In the genomic region with DNA sequence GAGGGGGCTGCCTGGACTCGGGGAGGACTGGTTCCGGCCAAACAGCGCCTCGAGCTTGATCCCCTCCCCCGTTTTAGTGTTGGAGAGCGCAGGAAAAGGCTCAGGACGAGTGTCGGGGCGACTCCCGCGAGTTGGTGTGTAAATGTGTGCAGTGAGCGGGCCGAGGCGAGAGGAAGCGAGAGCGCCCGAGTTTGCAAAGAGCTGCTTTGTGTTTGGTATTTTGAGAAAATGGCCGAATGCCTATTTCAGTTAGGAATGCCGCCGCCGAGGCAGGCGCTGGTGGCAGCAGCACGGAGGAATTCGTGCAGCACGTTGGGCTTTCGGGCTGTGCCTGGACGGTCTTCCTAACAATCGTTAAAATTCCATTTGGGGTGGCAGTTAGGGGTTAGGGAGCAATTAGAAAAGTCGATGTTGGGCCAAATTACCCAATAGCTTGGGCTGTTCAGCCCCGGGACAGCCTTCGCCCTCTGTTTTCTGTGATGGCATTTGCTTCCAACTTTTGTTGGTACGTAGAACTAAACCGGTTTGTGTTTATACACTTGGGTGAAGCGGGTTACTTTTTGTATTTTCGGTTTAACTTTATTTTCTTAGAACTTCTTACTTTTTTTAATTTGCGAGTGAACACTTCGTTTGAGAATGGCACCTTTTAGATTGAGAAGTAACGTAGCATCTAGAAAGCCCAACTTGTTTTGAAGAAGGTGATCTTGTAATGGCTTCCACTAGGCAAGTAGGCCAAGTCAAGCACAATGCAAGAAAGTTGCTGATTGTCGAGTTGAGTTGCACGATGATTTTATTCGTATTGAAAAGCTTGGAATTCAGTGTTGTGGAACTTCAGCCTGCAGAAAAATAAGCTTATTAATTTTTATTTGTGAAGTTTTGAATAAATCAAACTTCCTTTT, we compare ENCODE assay signal across 1 cellular context.
TF ChIP-seq lines count a peak whose summit lies in the region.

No MANE protein-coding gene starts in this region.

TF ChIP-seq in K562, 482 proteins besides CTCF, POLR2A, EP300 and RAD21 (continued from another document and continues in another):
- TF ChIP-seq, protein P1, sequence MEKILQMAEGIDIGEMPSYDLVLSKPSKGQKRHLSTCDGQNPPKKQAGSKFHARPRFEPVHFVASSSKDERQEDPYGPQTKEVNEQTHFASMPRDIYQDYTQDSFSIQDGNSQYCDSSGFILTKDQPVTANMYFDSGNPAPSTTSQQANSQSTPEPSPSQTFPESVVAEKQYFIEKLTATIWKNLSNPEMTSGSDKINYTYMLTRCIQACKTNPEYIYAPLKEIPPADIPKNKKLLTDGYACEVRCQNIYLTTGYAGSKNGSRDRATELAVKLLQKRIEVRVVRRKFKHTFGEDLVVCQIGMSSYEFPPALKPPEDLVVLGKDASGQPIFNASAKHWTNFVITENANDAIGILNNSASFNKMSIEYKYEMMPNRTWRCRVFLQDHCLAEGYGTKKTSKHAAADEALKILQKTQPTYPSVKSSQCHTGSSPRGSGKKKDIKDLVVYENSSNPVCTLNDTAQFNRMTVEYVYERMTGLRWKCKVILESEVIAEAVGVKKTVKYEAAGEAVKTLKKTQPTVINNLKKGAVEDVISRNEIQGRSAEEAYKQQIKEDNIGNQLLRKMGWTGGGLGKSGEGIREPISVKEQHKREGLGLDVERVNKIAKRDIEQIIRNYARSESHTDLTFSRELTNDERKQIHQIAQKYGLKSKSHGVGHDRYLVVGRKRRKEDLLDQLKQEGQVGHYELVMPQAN (IDR thresholded peaks at IDR 0.05; ENCODE audit: borderline replicate concordance): 0 out of 2 replicates have a peak, but pooled peaks have one; percentile 22
- TF ChIP-seq, protein P2, sequence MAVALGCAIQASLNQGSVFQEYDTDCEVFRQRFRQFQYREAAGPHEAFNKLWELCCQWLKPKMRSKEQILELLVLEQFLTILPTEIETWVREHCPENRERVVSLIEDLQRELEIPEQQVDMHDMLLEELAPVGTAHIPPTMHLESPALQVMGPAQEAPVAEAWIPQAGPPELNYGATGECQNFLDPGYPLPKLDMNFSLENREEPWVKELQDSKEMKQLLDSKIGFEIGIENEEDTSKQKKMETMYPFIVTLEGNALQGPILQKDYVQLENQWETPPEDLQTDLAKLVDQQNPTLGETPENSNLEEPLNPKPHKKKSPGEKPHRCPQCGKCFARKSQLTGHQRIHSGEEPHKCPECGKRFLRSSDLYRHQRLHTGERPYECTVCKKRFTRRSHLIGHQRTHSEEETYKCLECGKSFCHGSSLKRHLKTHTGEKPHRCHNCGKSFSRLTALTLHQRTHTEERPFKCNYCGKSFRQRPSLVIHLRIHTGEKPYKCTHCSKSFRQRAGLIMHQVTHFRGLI (CRISPR knock-in tag; IDR thresholded peaks at IDR 0.05): no peak
- TF ChIP-seq KAT7 (CRISPR knock-in tag; IDR thresholded peaks at IDR 0.05; ENCODE audit: borderline replicate concordance) (peak; percentile 72; the same call in 1 of the 2 replicates), ZNF134 (CRISPR knock-in tag; conservative IDR thresholded peaks at IDR 0.05) (no peak), SNRNP70 (optimal IDR thresholded peaks at IDR 0.05; ENCODE audit: low read depth, low read length) (no peak), NCOA4 (IDR thresholded peaks at IDR 0.05; ENCODE audit: partially characterized antibody) (no peak), MCM5 (IDR thresholded peaks at IDR 0.05; ENCODE audit: low read depth) (no peak), ZNF764 (CRISPR knock-in tag; IDR thresholded peaks at IDR 0.05; ENCODE audit: low read depth) (no peak), PRPF4 (IDR thresholded peaks at IDR 0.05; ENCODE audit: insufficient read depth, low read depth, low read length, poor library complexity, severe bottlenecking) (peak; percentile 38), GATAD2A (IDR thresholded peaks at IDR 0.05) (no peak), FOXA3 (CRISPR knock-in tag; conservative IDR thresholded peaks at IDR 0.05 in 1 of 2, IDR thresholded peaks at IDR 0.05 in 1 of 2) (peak in 1 of 2 experiments; percentile 38; a peak in 1 of 4 replicates), TEAD1 (CRISPR knock-in tag; IDR thresholded peaks at IDR 0.05) (peak in 1 of 2 experiments; percentile 49; a peak in 1 of 4 replicates), ZSCAN32 (CRISPR knock-in tag; IDR thresholded peaks at IDR 0.05) (no peak), JUND (IDR thresholded peaks at IDR 0.05; ENCODE audit: borderline replicate concordance, low read depth, low read length) (no peak), JUND (tag; IDR thresholded peaks at IDR 0.05; ENCODE audit: borderline replicate concordance, low read depth, low read length) (no peak), MYBL2 (IDR thresholded peaks at IDR 0.05; ENCODE audit: low read depth) (no peak), MYBL2 (CRISPR knock-in tag; IDR thresholded peaks at IDR 0.05; ENCODE audit: borderline replicate concordance) (no peak), EGR1 (conservative IDR thresholded peaks at IDR 0.05) (peak; percentile 45), HDAC1 (IDR thresholded peaks at IDR 0.05) (0 out of 4 replicates have a peak, but pooled peaks of 1 of the 2 experiments have one; percentile 18), SIN3B (IDR thresholded peaks at IDR 0.05; ENCODE audit: low read depth) (no peak), FUS (optimal IDR thresholded peaks at IDR 0.05; ENCODE audit: low read depth, low read length) (no peak), RCOR1 (IDR thresholded peaks at IDR 0.05; ENCODE audit: borderline replicate concordance in 1 of 2, low read depth in 2 of 2, low read length in 2 of 2) (no peak), RBM15 (IDR thresholded peaks at IDR 0.05; ENCODE audit: insufficient read depth, low read length) (no peak), TBP (optimal IDR thresholded peaks at IDR 0.05; ENCODE audit: low read depth, low read length) (no peak), YY1 (IDR thresholded peaks at IDR 0.05; ENCODE audit: borderline replicate concordance in 1 of 3, control insufficient read depth in 1 of 3, extremely low read depth in 1 of 3, insufficient read depth in 3 of 3, insufficient read length in 1 of 3, insufficient replicate concordance in 2 of 3, low read depth in 1 of 3, low read length in 2 of 3) (peak in 2 of 3 experiments; percentile 60 to 82), ZNF584 (CRISPR knock-in tag; IDR thresholded peaks at IDR 0.05; ENCODE audit: low read depth) (0 out of 2 replicates have a peak, but pooled peaks have one; percentile 28), MAZ (CRISPR knock-in tag; conservative IDR thresholded peaks at IDR 0.05 in 1 of 2, IDR thresholded peaks at IDR 0.05 in 1 of 2) (no peak; a peak in 1 of 4 replicates), MAFK (IDR thresholded peaks at IDR 0.05; ENCODE audit: low read length) (no peak), RBM22 (IDR thresholded peaks at IDR 0.05; ENCODE audit: low read depth, low read length, poor library complexity, severe bottlenecking) (peak; percentile 44), RBFOX2 (IDR thresholded peaks at IDR 0.05; ENCODE audit: low read depth, low read length) (peak; percentile 67), ZBTB17 (CRISPR knock-in tag; IDR thresholded peaks at IDR 0.05) (no peak), NR3C1 (CRISPR knock-in tag; IDR thresholded peaks at IDR 0.05) (no peak)
- TF ChIP-seq, protein P3, sequence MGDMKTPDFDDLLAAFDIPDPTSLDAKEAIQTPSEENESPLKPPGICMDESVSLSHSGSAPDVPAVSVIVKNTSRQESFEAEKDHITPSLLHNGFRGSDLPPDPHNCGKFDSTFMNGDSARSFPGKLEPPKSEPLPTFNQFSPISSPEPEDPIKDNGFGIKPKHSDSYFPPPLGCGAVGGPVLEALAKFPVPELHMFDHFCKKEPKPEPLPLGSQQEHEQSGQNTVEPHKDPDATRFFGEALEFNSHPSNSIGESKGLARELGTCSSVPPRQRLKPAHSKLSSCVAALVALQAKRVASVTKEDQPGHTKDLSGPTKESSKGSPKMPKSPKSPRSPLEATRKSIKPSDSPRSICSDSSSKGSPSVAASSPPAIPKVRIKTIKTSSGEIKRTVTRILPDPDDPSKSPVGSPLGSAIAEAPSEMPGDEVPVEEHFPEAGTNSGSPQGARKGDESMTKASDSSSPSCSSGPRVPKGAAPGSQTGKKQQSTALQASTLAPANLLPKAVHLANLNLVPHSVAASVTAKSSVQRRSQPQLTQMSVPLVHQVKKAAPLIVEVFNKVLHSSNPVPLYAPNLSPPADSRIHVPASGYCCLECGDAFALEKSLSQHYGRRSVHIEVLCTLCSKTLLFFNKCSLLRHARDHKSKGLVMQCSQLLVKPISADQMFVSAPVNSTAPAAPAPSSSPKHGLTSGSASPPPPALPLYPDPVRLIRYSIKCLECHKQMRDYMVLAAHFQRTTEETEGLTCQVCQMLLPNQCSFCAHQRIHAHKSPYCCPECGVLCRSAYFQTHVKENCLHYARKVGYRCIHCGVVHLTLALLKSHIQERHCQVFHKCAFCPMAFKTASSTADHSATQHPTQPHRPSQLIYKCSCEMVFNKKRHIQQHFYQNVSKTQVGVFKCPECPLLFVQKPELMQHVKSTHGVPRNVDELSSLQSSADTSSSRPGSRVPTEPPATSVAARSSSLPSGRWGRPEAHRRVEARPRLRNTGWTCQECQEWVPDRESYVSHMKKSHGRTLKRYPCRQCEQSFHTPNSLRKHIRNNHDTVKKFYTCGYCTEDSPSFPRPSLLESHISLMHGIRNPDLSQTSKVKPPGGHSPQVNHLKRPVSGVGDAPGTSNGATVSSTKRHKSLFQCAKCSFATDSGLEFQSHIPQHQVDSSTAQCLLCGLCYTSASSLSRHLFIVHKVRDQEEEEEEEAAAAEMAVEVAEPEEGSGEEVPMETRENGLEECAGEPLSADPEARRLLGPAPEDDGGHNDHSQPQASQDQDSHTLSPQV (IDR thresholded peaks at IDR 0.05): 0 out of 2 replicates have a peak, but pooled peaks have one; percentile 30
- TF ChIP-seq, protein P4, sequence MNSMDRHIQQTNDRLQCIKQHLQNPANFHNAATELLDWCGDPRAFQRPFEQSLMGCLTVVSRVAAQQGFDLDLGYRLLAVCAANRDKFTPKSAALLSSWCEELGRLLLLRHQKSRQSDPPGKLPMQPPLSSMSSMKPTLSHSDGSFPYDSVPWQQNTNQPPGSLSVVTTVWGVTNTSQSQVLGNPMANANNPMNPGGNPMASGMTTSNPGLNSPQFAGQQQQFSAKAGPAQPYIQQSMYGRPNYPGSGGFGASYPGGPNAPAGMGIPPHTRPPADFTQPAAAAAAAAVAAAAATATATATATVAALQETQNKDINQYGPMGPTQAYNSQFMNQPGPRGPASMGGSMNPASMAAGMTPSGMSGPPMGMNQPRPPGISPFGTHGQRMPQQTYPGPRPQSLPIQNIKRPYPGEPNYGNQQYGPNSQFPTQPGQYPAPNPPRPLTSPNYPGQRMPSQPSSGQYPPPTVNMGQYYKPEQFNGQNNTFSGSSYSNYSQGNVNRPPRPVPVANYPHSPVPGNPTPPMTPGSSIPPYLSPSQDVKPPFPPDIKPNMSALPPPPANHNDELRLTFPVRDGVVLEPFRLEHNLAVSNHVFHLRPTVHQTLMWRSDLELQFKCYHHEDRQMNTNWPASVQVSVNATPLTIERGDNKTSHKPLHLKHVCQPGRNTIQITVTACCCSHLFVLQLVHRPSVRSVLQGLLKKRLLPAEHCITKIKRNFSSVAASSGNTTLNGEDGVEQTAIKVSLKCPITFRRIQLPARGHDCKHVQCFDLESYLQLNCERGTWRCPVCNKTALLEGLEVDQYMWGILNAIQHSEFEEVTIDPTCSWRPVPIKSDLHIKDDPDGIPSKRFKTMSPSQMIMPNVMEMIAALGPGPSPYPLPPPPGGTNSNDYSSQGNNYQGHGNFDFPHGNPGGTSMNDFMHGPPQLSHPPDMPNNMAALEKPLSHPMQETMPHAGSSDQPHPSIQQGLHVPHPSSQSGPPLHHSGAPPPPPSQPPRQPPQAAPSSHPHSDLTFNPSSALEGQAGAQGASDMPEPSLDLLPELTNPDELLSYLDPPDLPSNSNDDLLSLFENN (IDR thresholded peaks at IDR 0.05; ENCODE audit: low read depth in 2 of 2, low read length in 2 of 2): no peak
- TF ChIP-seq, protein P5, sequence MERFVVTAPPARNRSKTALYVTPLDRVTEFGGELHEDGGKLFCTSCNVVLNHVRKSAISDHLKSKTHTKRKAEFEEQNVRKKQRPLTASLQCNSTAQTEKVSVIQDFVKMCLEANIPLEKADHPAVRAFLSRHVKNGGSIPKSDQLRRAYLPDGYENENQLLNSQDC (CRISPR knock-in tag; IDR thresholded peaks at IDR 0.05): no peak
- TF ChIP-seq, protein P6, sequence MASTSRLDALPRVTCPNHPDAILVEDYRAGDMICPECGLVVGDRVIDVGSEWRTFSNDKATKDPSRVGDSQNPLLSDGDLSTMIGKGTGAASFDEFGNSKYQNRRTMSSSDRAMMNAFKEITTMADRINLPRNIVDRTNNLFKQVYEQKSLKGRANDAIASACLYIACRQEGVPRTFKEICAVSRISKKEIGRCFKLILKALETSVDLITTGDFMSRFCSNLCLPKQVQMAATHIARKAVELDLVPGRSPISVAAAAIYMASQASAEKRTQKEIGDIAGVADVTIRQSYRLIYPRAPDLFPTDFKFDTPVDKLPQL (IDR thresholded peaks at IDR 0.05; ENCODE audit: extremely low read depth, insufficient read length): no peak
- TF ChIP-seq, protein P7, sequence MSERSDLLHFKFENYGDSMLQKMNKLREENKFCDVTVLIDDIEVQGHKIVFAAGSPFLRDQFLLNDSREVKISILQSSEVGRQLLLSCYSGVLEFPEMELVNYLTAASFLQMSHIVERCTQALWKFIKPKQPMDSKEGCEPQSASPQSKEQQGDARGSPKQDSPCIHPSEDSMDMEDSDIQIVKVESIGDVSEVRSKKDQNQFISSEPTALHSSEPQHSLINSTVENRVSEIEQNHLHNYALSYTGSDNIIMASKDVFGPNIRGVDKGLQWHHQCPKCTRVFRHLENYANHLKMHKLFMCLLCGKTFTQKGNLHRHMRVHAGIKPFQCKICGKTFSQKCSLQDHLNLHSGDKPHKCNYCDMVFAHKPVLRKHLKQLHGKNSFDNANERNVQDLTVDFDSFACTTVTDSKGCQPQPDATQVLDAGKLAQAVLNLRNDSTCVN (CRISPR knock-in tag; IDR thresholded peaks at IDR 0.05): 0 out of 2 replicates have a peak, but pooled peaks have one; percentile 33
- TF ChIP-seq, protein P8, sequence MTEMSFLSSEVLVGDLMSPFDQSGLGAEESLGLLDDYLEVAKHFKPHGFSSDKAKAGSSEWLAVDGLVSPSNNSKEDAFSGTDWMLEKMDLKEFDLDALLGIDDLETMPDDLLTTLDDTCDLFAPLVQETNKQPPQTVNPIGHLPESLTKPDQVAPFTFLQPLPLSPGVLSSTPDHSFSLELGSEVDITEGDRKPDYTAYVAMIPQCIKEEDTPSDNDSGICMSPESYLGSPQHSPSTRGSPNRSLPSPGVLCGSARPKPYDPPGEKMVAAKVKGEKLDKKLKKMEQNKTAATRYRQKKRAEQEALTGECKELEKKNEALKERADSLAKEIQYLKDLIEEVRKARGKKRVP (CRISPR knock-in tag; IDR thresholded peaks at IDR 0.05): no peak
- TF ChIP-seq, protein P9, sequence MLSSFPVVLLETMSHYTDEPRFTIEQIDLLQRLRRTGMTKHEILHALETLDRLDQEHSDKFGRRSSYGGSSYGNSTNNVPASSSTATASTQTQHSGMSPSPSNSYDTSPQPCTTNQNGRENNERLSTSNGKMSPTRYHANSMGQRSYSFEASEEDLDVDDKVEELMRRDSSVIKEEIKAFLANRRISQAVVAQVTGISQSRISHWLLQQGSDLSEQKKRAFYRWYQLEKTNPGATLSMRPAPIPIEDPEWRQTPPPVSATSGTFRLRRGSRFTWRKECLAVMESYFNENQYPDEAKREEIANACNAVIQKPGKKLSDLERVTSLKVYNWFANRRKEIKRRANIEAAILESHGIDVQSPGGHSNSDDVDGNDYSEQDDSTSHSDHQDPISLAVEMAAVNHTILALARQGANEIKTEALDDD (IDR thresholded peaks at IDR 0.05): 0 out of 2 replicates have a peak, but pooled peaks have one; percentile 25
